ENCODE assay signal across 8 cellular contexts in genomic region chr12:27710592-27711311, GRCh38. TPM values are rescaled to one million over a fixed set of nuclear protein-coding genes. Genes with fewer than 3 reads are reported as not detected.
DNase-seq lines count a peak whose midpoint lies in the region; ATAC-seq and TF ChIP-seq lines count a peak whose summit lies in the region.

Gene MRPS35, plus strand, starts transcription at chr12:27710832. Its CDS starts 12 bp downstream, at chr12:27710844.

- H3K36me3 Mint-ChIP-seq in CD4-positive, alpha-beta T cell (ENCODE audit: low read depth): peaks cover 36% of the 10 kb centered on the region
- H3K36me3 Mint-ChIP-seq in activated CD4-positive, alpha-beta memory T cell treated with anti-CD3 and anti-CD28 coated beads, Interleukin-2, amount 10 ng/mL, durations not matched to agents 7 days and 5 days (ENCODE audit: low read depth): peaks cover 6% of the 10 kb centered on the region

- intact Hi-C loops in CD4-positive, alpha-beta T cell (cut with DNase I, micrococcal nuclease): loop anchor here (2.0 to 10.0 kb wide), 6 partner anchors 72 to 1674 kb away; partner anchors contain the start of genes CCDC91 (in 1 of the 2), ERGIC2 (in 1 of the 2), KLHL42 (in 1 of the 2) and MANSC4 (in 1 of the 2)
- intact Hi-C loops in lower lobe of right lung (cut with DNase I): no loop called here

- POLR2A ChIA-PET in CD4-positive, alpha-beta T cell (lab: Charles Lee): interaction anchor here (1.0 to 3.2 kb wide), 5 partner anchors 69 to 879 kb away, joined by 3 to 17 read pairs (median 4); partner anchors contain the start of genes CCDC91, KLHL42, MANSC4 and PPFIBP1
- POLR2A ChIA-PET in activated CD4-positive, alpha-beta memory T cell treated with anti-CD3 and anti-CD28 coated beads, Interleukin-2, amount 10 ng/mL, durations not matched to agents 7 days and 5 days (lab: Charles Lee): no interaction called here

- peaks cover 0 to 11% of the 10 kb centered on the region in 2 donors for H3K36me3 ChIP-seq in duodenal mucosa (ENCODE audit: control insufficient read depth in 1 of 2, insufficient read depth in 2 of 2, low read length in 2 of 2)
- peaks cover 9% of the 10 kb centered on the region for H3K36me3 ChIP-seq in lower lobe of right lung

- H3K27ac ChIP-seq in CD4-positive, alpha-beta T cell (ENCODE audit: low read depth, low read length): peak within 1 kb of the TSS; percentile 60
- H3K27ac ChIP-seq in duodenal mucosa (ENCODE audit: low read depth, low read length) (peak within 1 kb of the TSS; percentile 76), lower lobe of right lung (peak within 1 kb of the TSS; percentile 87)

- peak within 1 kb of the TSS; percentile 96 to 98 for H3K9ac ChIP-seq in duodenal mucosa (ENCODE audit: low read depth in 1 of 2, low read length in 2 of 2)

- H3K27ac Mint-ChIP-seq in CD4-positive, alpha-beta T cell: peak within 1 kb of the TSS; percentile 96
- H3K27ac Mint-ChIP-seq in activated CD4-positive, alpha-beta memory T cell treated with anti-CD3 and anti-CD28 coated beads, Interleukin-2, amount 10 ng/mL, durations not matched to agents 7 days and 5 days: peak within 1 kb of the TSS; percentile 89

- H3K27me3 Mint-ChIP-seq in CD4-positive, alpha-beta T cell: no peaks in the 10 kb centered on the region
- H3K27me3 Mint-ChIP-seq in activated CD4-positive, alpha-beta memory T cell treated with anti-CD3 and anti-CD28 coated beads, Interleukin-2, amount 10 ng/mL, durations not matched to agents 7 days and 5 days: no peaks in the 10 kb centered on the region

- peak within 1 kb of the TSS; percentile 98 for H3K4me3 Mint-ChIP-seq in CD4-positive, alpha-beta T cell
- peak within 1 kb of the TSS; percentile 89 for H3K4me3 Mint-ChIP-seq in activated CD4-positive, alpha-beta memory T cell treated with anti-CD3 and anti-CD28 coated beads, Interleukin-2, amount 10 ng/mL, durations not matched to agents 7 days and 5 days

- peak; percentile 96 for ATAC-seq in CD4-positive, alpha-beta T cell (ENCODE audit: poor library complexity)
- ATAC-seq in GM19395 (IDR thresholded peaks at IDR 0.05; ENCODE audit: unreplicated experiment) (peak; percentile 94), HG03558 (IDR thresholded peaks at IDR 0.05; ENCODE audit: extremely low read depth, unreplicated experiment) (peak; percentile 84), lower lobe of right lung (peak; percentile 99)

- H3K27me3 ChIP-seq in CD4-positive, alpha-beta T cell (ENCODE audit: control insufficient read depth, insufficient read depth, low read length): no peaks in the 10 kb centered on the region
- H3K27me3 ChIP-seq in duodenal mucosa (ENCODE audit: control insufficient read depth in 1 of 2, insufficient read depth in 2 of 2, low read length in 2 of 2) (no peaks in the 10 kb centered on the region), lower lobe of right lung (ENCODE audit: low read depth) (no peaks in the 10 kb centered on the region)

- peak; percentile 83 to 90 (median 87) for DNase-seq in CD4-positive, alpha-beta T cell
- DNase-seq in NCI-H82 treated with DMSO at 0.1 percent for 48 hours (lab: John Stamatoyannopoulos, UW; ENCODE audit: unreplicated experiment) (peak; percentile 78), lower lobe of right lung (peak; percentile 95)
- peak; percentile 92 for DNase-seq in activated CD4-positive, alpha-beta memory T cell treated with anti-CD3 and anti-CD28 coated beads, Interleukin-2, amount 10 ng/mL, durations not matched to agents 7 days and 5 days
- peak; percentile 61 to 82 (median 81) for DNase-seq in stimulated activated CD4-positive, alpha-beta T cell treated with anti-CD3 and anti-CD28 coated beads, TNF-alpha, amount 100 ng/mL, for 1 hour (ENCODE audit: low read depth in 3 of 3, low spot score in 1 of 3)

- H3K4me3 ChIP-seq in duodenal mucosa (ENCODE audit: low read depth in 1 of 2, low read length in 2 of 2): peak within 1 kb of the TSS; percentile 89 to 100
- H3K4me3 ChIP-seq in lower lobe of right lung: peak within 1 kb of the TSS; percentile 80

- no peaks in the 10 kb centered on the region for H3K9me3 ChIP-seq in CD4-positive, alpha-beta T cell (ENCODE audit: control insufficient read depth, low read length)
- H3K9me3 ChIP-seq in duodenal mucosa (ENCODE audit: control insufficient read depth in 1 of 2, low read length in 2 of 2) (no peaks in the 10 kb centered on the region), lower lobe of right lung (no peaks in the 10 kb centered on the region)

- H3K4me1 ChIP-seq in duodenal mucosa (ENCODE audit: control insufficient read depth in 1 of 2, insufficient read depth in 2 of 2, low read length in 2 of 2) (peaks cover 10 to 11% of the 10 kb centered on the region in 2 donors), lower lobe of right lung (peaks cover 23% of the 10 kb centered on the region)

- CTCF ChIA-PET in CD4-positive, alpha-beta T cell (lab: Charles Lee): no interaction called here
- CTCF ChIA-PET in activated CD4-positive, alpha-beta memory T cell treated with anti-CD3 and anti-CD28 coated beads, Interleukin-2, amount 10 ng/mL, durations not matched to agents 7 days and 5 days (lab: Charles Lee): interaction anchor here (1.0 to 1.3 kb wide), 2 partner anchors 58 to 111 kb away, joined by 3 read pairs; no protein-coding TSS in a partner anchor

- no peak for TF ChIP-seq CTCF in CD4-positive, alpha-beta T cell (IDR thresholded peaks at IDR 0.05)
- TF ChIP-seq CTCF in lower lobe of right lung (IDR thresholded peaks at IDR 0.05): no peak

- H3K4me1 Mint-ChIP-seq in CD4-positive, alpha-beta T cell (ENCODE audit: low read depth): peaks cover 41% of the 10 kb centered on the region
- peaks cover 20% of the 10 kb centered on the region for H3K4me1 Mint-ChIP-seq in activated CD4-positive, alpha-beta memory T cell treated with anti-CD3 and anti-CD28 coated beads, Interleukin-2, amount 10 ng/mL, durations not matched to agents 7 days and 5 days

- H3K9me3 Mint-ChIP-seq in CD4-positive, alpha-beta T cell: no peaks in the 10 kb centered on the region
- H3K9me3 Mint-ChIP-seq in activated CD4-positive, alpha-beta memory T cell treated with anti-CD3 and anti-CD28 coated beads, Interleukin-2, amount 10 ng/mL, durations not matched to agents 7 days and 5 days: no peaks in the 10 kb centered on the region

RNA-seq across cellular contexts. Expression of gene MRPS35, which starts in this region (rescaled TPM):
- total RNA-seq in CD4-positive, alpha-beta T cell: 10 to 100 TPM; 22.1 to 23.9 TPM
- 10 to 100 TPM; 30.9 to 31.8 TPM for total RNA-seq in activated CD4-positive, alpha-beta memory T cell treated with anti-CD3 and anti-CD28 coated beads, Interleukin-2, amount 10 ng/mL, durations not matched to agents 7 days and 5 days
- total RNA-seq in lower lobe of right lung: 31.5 TPM

Comparison
In these comparisons a context has a peak if more than half of its experiments do, and no peak if none do; other contexts are left out.
1. Peak in every context shown above with its lines: DNase-seq, ATAC-seq, H3K4me3 ChIP-seq and H3K27ac ChIP-seq.